In the genomic region with DNA sequence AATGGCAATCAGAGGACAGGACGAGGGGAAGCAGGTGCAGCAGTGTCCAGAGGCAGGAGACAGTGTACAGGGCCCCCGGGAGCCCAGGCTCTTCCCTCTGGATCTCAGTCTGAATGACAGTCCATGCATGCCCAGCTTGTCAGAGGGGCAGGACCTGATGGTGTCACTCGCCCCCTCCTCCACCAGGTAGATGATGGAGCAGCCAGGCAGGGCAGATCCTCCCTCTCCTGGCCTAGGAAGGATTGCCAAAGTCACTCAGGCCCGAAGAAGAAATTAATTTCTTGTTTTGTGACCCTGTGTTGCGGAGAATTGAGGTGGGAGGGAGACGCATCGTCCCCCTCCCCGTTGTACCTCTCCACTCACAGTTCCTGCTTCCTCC, we compare ENCODE assay signal across 31 cellular contexts. TPM values are rescaled to one million over a fixed set of nuclear protein-coding genes. Genes with fewer than 3 reads are reported as not detected.
"Had no signal": no experiment of that assay in that cellular context is flagged by ENCODE, and none has a peak within 500 bp of the region (broad histone marks: within the 10 kb centered on the region; RNA-seq: fewer than 3 reads in every experiment).

No MANE protein-coding gene starts in this region.

- H3K4me3 ChIP-seq: SK-N-MC had no signal

- H3K36me3 Mint-ChIP-seq: activated naive CD8-positive, alpha-beta T cell; T-cell had no signal

- H3K4me3 Mint-ChIP-seq: activated CD4-positive, alpha-beta memory T cell treated with anti-CD3 and anti-CD28 coated beads, Interleukin-2, amount 10 ng/mL, durations not matched to agents 7 days and 5 days; activated CD4-positive, alpha-beta T cell treated with anti-CD3 and anti-CD28 coated beads for 36 hours; activated naive CD4-positive, alpha-beta T cell treated with anti-CD3 and anti-CD28 coated beads for 36 hours; activated naive CD8-positive, alpha-beta T cell; activated T-helper 17 cell treated with anti-CD3 and anti-CD28 coated beads, Interleukin-2, amount 50 U/mL, for 72 hours; T-cell had no signal

- H3K27ac Mint-ChIP-seq: activated CD4-positive, alpha-beta memory T cell treated with anti-CD3 and anti-CD28 coated beads, Interleukin-2, amount 10 ng/mL, durations not matched to agents 7 days and 5 days; activated CD4-positive, alpha-beta T cell treated with anti-CD3 and anti-CD28 coated beads for 36 hours; activated naive CD4-positive, alpha-beta T cell treated with anti-CD3 and anti-CD28 coated beads for 36 hours; activated naive CD8-positive, alpha-beta T cell; activated T-helper 17 cell treated with anti-CD3 and anti-CD28 coated beads, Interleukin-2, amount 50 U/mL, for 72 hours; T-cell had no signal

- H3K4me1 Mint-ChIP-seq: activated T-helper 17 cell treated with anti-CD3 and anti-CD28 coated beads, Interleukin-2, amount 50 U/mL, for 72 hours had no signal

- H3K27ac ChIP-seq: KMS-11, SK-N-MC, WERI-Rb-1 had no signal

- H3K9me3 Mint-ChIP-seq: activated CD4-positive, alpha-beta memory T cell treated with anti-CD3 and anti-CD28 coated beads, Interleukin-2, amount 10 ng/mL, durations not matched to agents 7 days and 5 days; activated naive CD4-positive, alpha-beta T cell treated with anti-CD3 and anti-CD28 coated beads for 36 hours; activated T-helper 17 cell treated with anti-CD3 and anti-CD28 coated beads, Interleukin-2, amount 50 U/mL, for 72 hours; T-cell had no signal

- DNase-seq: activated CD4-positive, alpha-beta memory T cell treated with anti-CD3 and anti-CD28 coated beads, Interleukin-2, amount 10 ng/mL, durations not matched to agents 7 days and 5 days; activated CD4-positive, alpha-beta T cell treated with anti-CD3 and anti-CD28 coated beads for 36 hours; activated CD4-positive, alpha-beta T cell treated with anti-CD3 and anti-CD28 coated beads, Interleukin-2, amount 50 U/mL, for 1 hour; activated gamma-delta T cell; activated naive CD4-positive, alpha-beta T cell treated with anti-CD3 and anti-CD28 coated beads for 36 hours; activated T-cell treated with anti-CD3 and anti-CD28 coated beads for 4 hours; activated T-cell treated with anti-CD3 and anti-CD28 coated beads, Interleukin-2, amount 50 U/mL, for 48 hours; amygdala; MV-4-11; NCI-H1092 treated with DMSO at 0.1 percent for 48 hours; NCI-H1417 treated with DMSO at 0.1 percent for 48 hours; NCI-H1694; NCI-H2029; NCI-H2107; NCI-H2171 treated with DMSO at 0.1 percent for 48 hours; NCI-H226; NCI-H510A; NCI-H526 treated with DMSO at 0.1 percent for 48 hours; NCI-H82; T-cell; T-helper 2 cell; WERI-Rb-1 had no signal

- ATAC-seq: activated CD4-positive, alpha-beta T cell treated with anti-CD3 and anti-CD28 coated beads for 36 hours; activated T-helper 17 cell treated with anti-CD3 and anti-CD28 coated beads, Interleukin-2, amount 50 U/mL, for 72 hours; HepG2; T-cell had no signal

- H3K36me3 ChIP-seq: WERI-Rb-1 had no signal

RNA-seq across cellular contexts. Expression of a gene that starts 4.0 kb away (rescaled TPM):
- total RNA-seq: activated naive CD4-positive, alpha-beta T cell treated with anti-CD3 and anti-CD28 coated beads for 36 hours; HepG2; MCF 10A; OCI-LY7 had no signal
- polyA plus RNA-seq: HepG2 had no signal

RNA-seq across cellular contexts. Expression of a gene that starts 22.5 kb away (rescaled TPM):
- total RNA-seq: activated CD4-positive, alpha-beta T cell treated with anti-CD3 and anti-CD28 coated beads for 36 hours; activated CD8-positive, alpha-beta memory T cell treated with anti-CD3 and anti-CD28 coated beads for 36 hours; activated naive CD4-positive, alpha-beta T cell treated with anti-CD3 and anti-CD28 coated beads for 36 hours; activated T-helper 17 cell treated with anti-CD3 and anti-CD28 coated beads, Interleukin-2, amount 50 U/mL, for 72 hours; HepG2; MCF 10A; RPMI7951 had no signal
- polyA plus RNA-seq: HepG2 had no signal
